In the genomic region with DNA sequence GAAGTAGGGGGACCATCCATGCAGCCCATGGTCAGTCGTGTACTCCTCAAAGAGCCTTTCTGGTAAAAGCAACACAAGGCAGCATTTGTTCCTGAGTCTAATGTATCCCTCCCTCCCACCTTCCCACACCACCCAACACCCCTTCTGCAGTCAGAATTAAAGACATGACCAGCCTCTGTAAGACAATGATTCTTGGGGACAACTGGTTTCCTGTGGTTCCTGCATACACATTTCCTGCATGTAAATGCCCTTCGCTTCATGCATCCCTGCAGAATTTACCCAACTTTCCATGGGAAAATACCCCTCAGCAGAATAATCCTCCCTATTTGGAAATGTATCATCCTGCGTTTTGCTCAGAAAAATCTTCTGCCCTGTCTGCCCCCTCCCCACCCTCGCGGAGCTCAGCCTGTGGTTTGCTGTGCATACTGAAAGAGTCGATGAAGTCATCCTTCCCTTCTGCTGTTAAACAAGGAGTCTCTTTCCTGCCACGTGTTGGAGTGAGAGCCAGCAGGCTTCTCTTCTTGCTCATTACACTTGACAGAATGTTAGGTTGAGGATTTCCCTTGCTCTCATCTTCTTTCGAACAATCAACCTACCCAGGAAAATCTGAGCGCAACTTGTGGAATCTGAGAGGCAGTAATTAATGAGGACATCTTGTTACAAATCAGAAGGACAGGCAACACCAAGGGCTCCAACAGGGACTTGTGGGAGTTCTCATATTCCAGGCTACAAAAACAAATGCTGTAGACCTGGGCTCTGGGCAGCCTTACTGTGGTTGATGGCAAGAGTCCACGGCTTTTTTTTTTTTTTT, we compare ENCODE assay signal across 9 cellular contexts. TPM values are rescaled to one million over a fixed set of nuclear protein-coding genes. Genes with fewer than 3 reads are reported as not detected.
DNase-seq lines count a peak whose midpoint lies in the region; ATAC-seq and TF ChIP-seq lines count a peak whose summit lies in the region.
"Had no signal": no experiment of that assay in that cellular context is flagged by ENCODE, and none has a peak within 500 bp of the region (broad histone marks: within the 10 kb centered on the region; RNA-seq: fewer than 3 reads in every experiment).

No MANE protein-coding gene starts in this region.

- peak overlapping the region in 5 of 7 donors; percentile 23 to 60 (median 46) for H3K4me3 Mint-ChIP-seq in CD8-positive, alpha-beta memory T cell
- H3K4me3 Mint-ChIP-seq in activated CD8-positive, alpha-beta T cell treated with anti-CD3 and anti-CD28 coated beads, Interleukin-2, amount 10 ng/mL, durations not matched to agents 7 days and 5 days: peak overlapping the region; percentile 55
- H3K4me3 Mint-ChIP-seq in Caco-2 (ENCODE audit: unreplicated experiment): no peak overlapping the region
- H3K4me3 Mint-ChIP-seq: neural crest cell had no signal

- intact Hi-C loops in left ventricle myocardium superior (cut with micrococcal nuclease): no loop called here
- intact Hi-C loops in Caco-2 (cut with micrococcal nuclease; ENCODE audit: unreplicated experiment): loop anchor here (5.0 kb wide), 1 partner anchor 35 kb away; no protein-coding TSS in a partner anchor

- CTCF ChIA-PET in CD8-positive, alpha-beta memory T cell (lab: Charles Lee): no interaction called here
- CTCF ChIA-PET in activated CD8-positive, alpha-beta T cell treated with anti-CD3 and anti-CD28 coated beads, Interleukin-2, amount 10 ng/mL, durations not matched to agents 7 days and 5 days (lab: Charles Lee): no interaction called here
- CTCF ChIA-PET in Caco-2 (lab: Charles Lee): interaction anchor here (0.6 kb wide), 1 partner anchor 43 kb away, joined by 3 read pairs; no protein-coding TSS in a partner anchor

- no peak overlapping the region for H3K27ac Mint-ChIP-seq in CD8-positive, alpha-beta memory T cell
- no peak overlapping the region for H3K27ac Mint-ChIP-seq in activated CD8-positive, alpha-beta T cell treated with anti-CD3 and anti-CD28 coated beads, Interleukin-2, amount 10 ng/mL, durations not matched to agents 7 days and 5 days
- H3K27ac Mint-ChIP-seq in Caco-2 (ENCODE audit: unreplicated experiment): no peak overlapping the region

- no peaks in the 10 kb centered on the region for H3K4me1 ChIP-seq in CD8-positive, alpha-beta memory T cell (ENCODE audit: insufficient read depth, low read length)
- H3K4me1 ChIP-seq in Caco-2: no peaks in the 10 kb centered on the region

- BruUV-seq in Caco-2 (replicated peaks; lab: Mats Ljungman, UMichigan): no TSS peak

- peaks cover 12 to 61% of the 10 kb centered on the region in 2 donors for H3K27me3 Mint-ChIP-seq in CD8-positive, alpha-beta memory T cell
- H3K27me3 Mint-ChIP-seq in activated CD8-positive, alpha-beta T cell treated with anti-CD3 and anti-CD28 coated beads, Interleukin-2, amount 10 ng/mL, durations not matched to agents 7 days and 5 days (ENCODE audit: low read depth): peaks cover 10% of the 10 kb centered on the region
- peaks cover 5% of the 10 kb centered on the region for H3K27me3 Mint-ChIP-seq in Caco-2 (ENCODE audit: insufficient read depth, unreplicated experiment)

- TF ChIP-seq CTCF in Caco-2 (IDR thresholded peaks at IDR 0.05; ENCODE audit: insufficient read depth in 1 of 2, low read depth in 1 of 2, low read length in 1 of 2, severe bottlenecking in 1 of 2, unreplicated experiment in 1 of 2): no peak

- H3K9me3 ChIP-seq in CD8-positive, alpha-beta memory T cell (ENCODE audit: low read length): no peaks in the 10 kb centered on the region
- no peaks in the 10 kb centered on the region for H3K9me3 ChIP-seq in Caco-2

- peaks cover 7 to 9% (median 8%) of the 10 kb centered on the region in 3 donors for H3K4me1 Mint-ChIP-seq in CD8-positive, alpha-beta memory T cell
- H3K4me1 Mint-ChIP-seq in activated CD8-positive, alpha-beta T cell treated with anti-CD3 and anti-CD28 coated beads, Interleukin-2, amount 10 ng/mL, durations not matched to agents 7 days and 5 days (ENCODE audit: low read depth): peaks cover 18% of the 10 kb centered on the region
- H3K4me1 Mint-ChIP-seq in Caco-2 (ENCODE audit: low read depth, unreplicated experiment): no peaks in the 10 kb centered on the region

- POLR2A ChIA-PET in CD8-positive, alpha-beta memory T cell (lab: Charles Lee): no interaction called here
- POLR2A ChIA-PET in activated CD8-positive, alpha-beta T cell treated with anti-CD3 and anti-CD28 coated beads, Interleukin-2, amount 10 ng/mL, durations not matched to agents 7 days and 5 days (lab: Charles Lee): no interaction called here
- POLR2A ChIA-PET in Caco-2 (lab: Charles Lee): no interaction called here

- no peaks in the 10 kb centered on the region for H3K36me3 ChIP-seq in CD8-positive, alpha-beta memory T cell (ENCODE audit: insufficient read depth, low read length)
- no peaks in the 10 kb centered on the region for H3K36me3 ChIP-seq in Caco-2 (ENCODE audit: control insufficient read depth, insufficient read depth, low read length)

- DNase-seq in CD8-positive, alpha-beta memory T cell: no peak
- DNase-seq in KG1 (lab: John Stamatoyannopoulos, UW): peak; percentile 52
- DNase-seq in activated CD8-positive, alpha-beta T cell treated with anti-CD3 and anti-CD28 coated beads, Interleukin-2, amount 10 ng/mL, durations not matched to agents 7 days and 5 days: peak; percentile 45
- peak; percentile 51 for DNase-seq in left ventricle myocardium superior
- DNase-seq in stimulated activated CD4-positive, alpha-beta T cell treated with anti-CD3 and anti-CD28 coated beads, Interleukin-12 subunit alpha, Interleukin-12 subunit beta, amount 100 ng/mL, for 4 hours: peak; percentile 12
- no peak for DNase-seq in effector CD8-positive, alpha-beta T cell (lab: John Stamatoyannopoulos, UW)
- no peak for DNase-seq in Caco-2

- ATAC-seq in GM19463 (IDR thresholded peaks at IDR 0.05; ENCODE audit: unreplicated experiment): peak; percentile 77
- peak; percentile 71 for ATAC-seq in activated CD8-positive, alpha-beta T cell treated with anti-CD3 and anti-CD28 coated beads, Interleukin-2, amount 10 ng/mL, durations not matched to agents 7 days and 5 days
- ATAC-seq in left ventricle myocardium superior: peak; percentile 79

- no peaks in the 10 kb centered on the region for H3K9me3 Mint-ChIP-seq in CD8-positive, alpha-beta memory T cell
- H3K9me3 Mint-ChIP-seq in activated CD8-positive, alpha-beta T cell treated with anti-CD3 and anti-CD28 coated beads, Interleukin-2, amount 10 ng/mL, durations not matched to agents 7 days and 5 days (ENCODE audit: insufficient read depth): no peaks in the 10 kb centered on the region
- no peaks in the 10 kb centered on the region for H3K9me3 Mint-ChIP-seq in Caco-2 (ENCODE audit: unreplicated experiment)
- H3K9me3 Mint-ChIP-seq: neural crest cell had no signal

- no peak overlapping the region for H3K27ac ChIP-seq in CD8-positive, alpha-beta memory T cell (ENCODE audit: low read depth, low read length)

- no peaks in the 10 kb centered on the region for H3K36me3 Mint-ChIP-seq in CD8-positive, alpha-beta memory T cell
- no peaks in the 10 kb centered on the region for H3K36me3 Mint-ChIP-seq in activated CD8-positive, alpha-beta T cell treated with anti-CD3 and anti-CD28 coated beads, Interleukin-2, amount 10 ng/mL, durations not matched to agents 7 days and 5 days (ENCODE audit: low read depth)
- H3K36me3 Mint-ChIP-seq in Caco-2 (ENCODE audit: insufficient read depth, unreplicated experiment): no peaks in the 10 kb centered on the region

- no peaks in the 10 kb centered on the region for H3K27me3 ChIP-seq in CD8-positive, alpha-beta memory T cell (ENCODE audit: insufficient read depth, low read length, poor library complexity, severe bottlenecking)
- H3K27me3 ChIP-seq in Caco-2 (replicated peaks; ENCODE audit: control insufficient read depth, insufficient read depth, low read length): no peaks in the 10 kb centered on the region; the same call in none of the 2 replicates

- H3K4me3 ChIP-seq in CD8-positive, alpha-beta memory T cell (ENCODE audit: low read length): no peak overlapping the region
- no peak overlapping the region for H3K4me3 ChIP-seq in Caco-2 (ENCODE audit: low read depth, low read length)

RNA-seq across cellular contexts. Expression of a gene that starts 4.7 kb away (rescaled TPM):
- total RNA-seq in CD8-positive, alpha-beta memory T cell: not detected
- not detected for polyA plus RNA-seq in CD8-positive, alpha-beta memory T cell
- total RNA-seq in activated CD8-positive, alpha-beta T cell treated with anti-CD3 and anti-CD28 coated beads, Interleukin-2, amount 10 ng/mL, durations not matched to agents 7 days and 5 days: not detected
- total RNA-seq in left ventricle myocardium superior (0.07 TPM), Caco-2 (2022) (0.12 TPM in 1 of 2 replicates, not detected in the other)

RNA-seq across cellular contexts. Expression of a gene that starts 49.1 kb away (rescaled TPM):
- 10 to 100 TPM; 41.0 to 41.4 TPM for total RNA-seq in CD8-positive, alpha-beta memory T cell
- polyA plus RNA-seq in CD8-positive, alpha-beta memory T cell: 49.4 TPM
- 10 to 100 TPM; 30.2 to 33.7 TPM for total RNA-seq in activated CD8-positive, alpha-beta T cell treated with anti-CD3 and anti-CD28 coated beads, Interleukin-2, amount 10 ng/mL, durations not matched to agents 7 days and 5 days
- 29.5 TPM for total RNA-seq in left ventricle myocardium superior
- 35.3 and 38.1 TPM in 2 replicates for total RNA-seq in Caco-2 (2022)

Comparison
In these comparisons a context has a peak if more than half of its experiments do, and no peak if none do; other contexts are left out.
1. DNase-seq: peak in KG1 (single experiment), activated CD8-positive, alpha-beta T cell treated with anti-CD3 and anti-CD28 coated beads, Interleukin-2, amount 10 ng/mL, durations not matched to agents 7 days and 5 days (single experiment), left ventricle myocardium superior (single experiment) and stimulated activated CD4-positive, alpha-beta T cell treated with anti-CD3 and anti-CD28 coated beads, Interleukin-12 subunit alpha, Interleukin-12 subunit beta, amount 100 ng/mL, for 4 hours (single experiment); none in CD8-positive, alpha-beta memory T cell (0 of 5), effector CD8-positive, alpha-beta T cell (single experiment) and Caco-2 (0 of 2).
2. Peak in every context shown above with its lines, with median percentiles within 50 percentile points of each other: ATAC-seq.